8 cellular contexts compared by ENCODE assay signal in the genomic region with DNA sequence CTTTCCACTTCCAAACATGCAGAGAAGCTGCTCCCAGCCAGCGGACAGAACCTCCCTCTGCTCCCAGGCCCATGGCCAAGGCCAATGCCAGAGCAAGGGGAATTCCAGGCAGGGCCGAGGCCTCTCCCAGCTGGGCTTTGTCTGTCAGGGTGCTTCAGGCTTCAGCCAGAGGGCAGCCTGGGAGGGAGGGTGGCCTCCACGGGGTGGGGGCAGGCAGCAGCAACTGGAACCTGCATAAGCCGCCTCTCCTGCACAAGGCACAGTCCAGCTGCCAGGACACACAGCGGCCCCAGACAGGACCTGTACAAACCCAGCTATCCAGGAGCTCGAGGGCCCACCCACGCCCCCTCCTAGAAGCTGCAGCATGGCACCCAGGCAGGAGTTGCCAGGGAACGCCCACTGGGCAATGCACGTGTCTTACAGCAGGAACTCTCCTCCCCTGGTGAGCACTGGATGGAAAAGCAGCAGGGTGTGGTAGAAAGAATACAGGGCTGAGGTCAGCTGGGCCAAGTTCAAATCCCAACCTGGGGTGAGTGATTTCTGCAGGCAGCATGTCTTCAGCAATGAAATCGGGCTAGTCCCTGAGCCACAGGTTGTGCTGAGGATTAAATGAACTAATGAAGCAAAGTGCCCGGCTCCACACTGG. TPM values are rescaled to one million over a fixed set of nuclear protein-coding genes. Genes with fewer than 3 reads are reported as not detected.
DNase-seq lines count a peak whose midpoint lies in the region; ATAC-seq and TF ChIP-seq lines count a peak whose summit lies in the region.

No MANE protein-coding gene starts in this region.

- H3K4me1 Mint-ChIP-seq in CD4-positive, alpha-beta T cell (ENCODE audit: low read depth), result peaks cover 99% of the 10 kb centered on the region
- peaks cover 87% of the 10 kb centered on the region for H3K4me1 Mint-ChIP-seq in T-helper 17 cell

- peaks cover 77% of the 10 kb centered on the region for H3K4me1 ChIP-seq in ovary (ENCODE audit: insufficient read depth)

- no peaks in the 10 kb centered on the region for H3K36me3 ChIP-seq in ovary

- ATAC-seq in CD4-positive, alpha-beta T cell (ENCODE audit: poor library complexity), result no peak
- ATAC-seq in T-helper 17 cell (no peak), GM21423 (IDR thresholded peaks at IDR 0.05; ENCODE audit: unreplicated experiment) (no peak)

- peak overlapping the region; percentile 88 for H3K27ac Mint-ChIP-seq in CD4-positive, alpha-beta T cell
- peak overlapping the region; percentile 100 for H3K27ac Mint-ChIP-seq in T-helper 17 cell

- POLR2A ChIA-PET in CD4-positive, alpha-beta T cell (lab: Charles Lee), result no interaction called here

- H3K9me3 ChIP-seq in CD4-positive, alpha-beta T cell (ENCODE audit: control insufficient read depth, low read length), result no peaks in the 10 kb centered on the region
- H3K9me3 ChIP-seq in T-helper 17 cell (ENCODE audit: control insufficient read depth, low read length, poor library complexity, severe bottlenecking) (no peaks in the 10 kb centered on the region), ovary (no peaks in the 10 kb centered on the region)

- intact Hi-C loops in CD4-positive, alpha-beta T cell (cut with DNase I, micrococcal nuclease), result loop anchor here in 1 of 2 experiments (5.0 kb wide), 1 partner anchor 89 kb away; no protein-coding TSS in a partner anchor
- intact Hi-C loops in ovary (cut with DNase I), result loop anchor here in 2 of 4 donors (5.0 kb wide), 2 partner anchors 34 to 89 kb away; no protein-coding TSS in a partner anchor

- TF ChIP-seq EP300 in ovary (IDR thresholded peaks at IDR 0.05), result no peak

- no peak overlapping the region for H3K27ac ChIP-seq in CD4-positive, alpha-beta T cell (ENCODE audit: low read depth, low read length)
- H3K27ac ChIP-seq in ovary, result peak overlapping the region in 1 of 2 donors; percentile 78

- DNase-seq in CD4-positive, alpha-beta T cell, result no peak
- DNase-seq in T-helper 17 cell (no peak), glomerular visceral epithelial cell (ENCODE audit: extremely low spot score) (peak; percentile 80), ovary (peak; percentile 88 to 95 (median 92)), COLO829 (ENCODE audit: low spot score) (no peak), cortex of kidney (lab: John Stamatoyannopoulos, UW) (no peak), NCI-H748 (lab: John Stamatoyannopoulos, UW; ENCODE audit: unreplicated experiment) (no peak)

- H3K27me3 ChIP-seq in CD4-positive, alpha-beta T cell (ENCODE audit: control insufficient read depth, insufficient read depth, low read length), result no peaks in the 10 kb centered on the region
- no peaks in the 10 kb centered on the region for H3K27me3 ChIP-seq in ovary

- TF ChIP-seq POLR2A in ovary (IDR thresholded peaks at IDR 0.05), result no peak

- H3K9me3 Mint-ChIP-seq in CD4-positive, alpha-beta T cell, result no peaks in the 10 kb centered on the region

- 5 to 17% (median 8%) methylated on average over 10 to 11 of the region's 11 CpGs for whole genome bisulfite sequencing in ovary, 3 donors

- CTCF ChIA-PET in CD4-positive, alpha-beta T cell (lab: Charles Lee), result interaction anchor here (16.7 kb wide), 1 partner anchor 15 kb away, joined by 253 read pairs; no protein-coding TSS in a partner anchor

- peaks cover 14% of the 10 kb centered on the region for H3K36me3 Mint-ChIP-seq in CD4-positive, alpha-beta T cell (ENCODE audit: low read depth)
- peaks cover 4% of the 10 kb centered on the region for H3K36me3 Mint-ChIP-seq in T-helper 17 cell (ENCODE audit: low read depth)

- H3K4me3 ChIP-seq in ovary, result no peak overlapping the region

- TF ChIP-seq CTCF in CD4-positive, alpha-beta T cell (IDR thresholded peaks at IDR 0.05), result no peak
- TF ChIP-seq CTCF in ovary (IDR thresholded peaks at IDR 0.05), result no peak

- H3K27me3 Mint-ChIP-seq in CD4-positive, alpha-beta T cell, result no peaks in the 10 kb centered on the region
- no peaks in the 10 kb centered on the region for H3K27me3 Mint-ChIP-seq in T-helper 17 cell

- H3K4me3 Mint-ChIP-seq in CD4-positive, alpha-beta T cell, result peak overlapping the region; percentile 60
- peak overlapping the region; percentile 72 for H3K4me3 Mint-ChIP-seq in T-helper 17 cell

RNA-seq across cellular contexts. Expression of gene FAM53B, which starts 7.6 kb away (rescaled TPM):
- 10 to 100 TPM; 32.9 to 33.6 TPM for total RNA-seq in CD4-positive, alpha-beta T cell
- total RNA-seq in T-helper 17 cell (10 to 100 TPM; 68.5 to 69.2 TPM), ovary (10 to 100 TPM; 29.8 to 77.6 (median 47.8) TPM)
- polyA plus RNA-seq in ovary, result 10 to 100 TPM in 1 of 2 donors, 1 to 10 TPM in 1; 9.7 to 21.3 TPM

RNA-seq across cellular contexts. Expression of gene EEF1AKMT2, which starts 55.1 kb away (rescaled TPM):
- total RNA-seq in CD4-positive, alpha-beta T cell, result 10 to 100 TPM; 14.4 to 16.7 TPM
- total RNA-seq in T-helper 17 cell (10 to 100 TPM; 14.5 to 16.2 TPM), ovary (10 to 100 TPM; 11.9 to 25.8 (median 20.7) TPM)
- polyA plus RNA-seq in ovary, result 10 to 100 TPM; 15.2 to 15.3 TPM

Comparison
In these comparisons a context has a peak if more than half of its experiments do, and no peak if none do; other contexts are left out.
1. DNase-seq: peak in glomerular visceral epithelial cell (single experiment) and ovary (5 of 5); none in CD4-positive, alpha-beta T cell (0 of 10), T-helper 17 cell (0 of 3), COLO829 (single experiment), cortex of kidney (single experiment) and NCI-H748 (single experiment).